In the genomic region with DNA sequence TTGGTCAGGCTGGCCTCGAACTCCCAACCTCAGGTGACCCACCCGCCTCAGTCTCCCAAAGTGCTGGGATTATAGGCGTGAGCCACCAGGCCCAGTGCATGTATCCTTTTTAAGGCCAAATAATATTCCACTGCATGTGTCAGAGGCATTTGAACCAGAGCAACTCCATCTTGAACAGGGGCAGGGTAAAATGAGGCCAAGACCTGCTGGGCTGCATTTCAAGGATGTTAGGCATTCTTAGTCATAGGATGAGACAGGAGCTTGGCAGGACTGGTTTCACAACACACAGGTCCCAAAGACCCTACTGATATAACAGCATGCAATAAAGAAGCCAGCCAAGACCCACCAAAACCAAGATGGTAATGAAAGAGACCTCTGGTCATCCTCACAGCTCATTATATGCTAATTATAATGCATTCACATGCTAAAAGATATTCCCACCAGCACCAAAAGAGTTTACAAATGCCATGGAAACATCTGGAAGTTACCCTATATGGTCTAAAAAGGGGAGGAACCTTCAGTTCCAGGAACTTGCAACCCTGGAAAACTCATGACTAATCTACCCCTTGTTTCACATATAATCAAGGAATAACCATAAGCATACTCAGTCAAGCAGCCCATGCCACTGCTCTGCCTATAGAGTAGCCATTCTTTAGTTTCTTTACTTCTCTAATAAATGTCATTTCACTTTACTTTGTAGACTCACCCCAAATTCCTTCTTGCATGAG, we compare ENCODE assay signal across 20 cellular contexts.
DNase-seq lines count a peak whose midpoint lies in the region; ATAC-seq and TF ChIP-seq lines count a peak whose summit lies in the region.
"Had no signal": no experiment of that assay in that cellular context is flagged by ENCODE, and none has a peak within 500 bp of the region (broad histone marks: within the 10 kb centered on the region; RNA-seq: fewer than 3 reads in every experiment).

No MANE protein-coding gene starts in this region.

- 93% methylated on average over 3 of the region's 3 CpGs for WGBS in mesenchymal stem cell

- H2BK5ac ChIP-seq in mesenchymal stem cell (ENCODE audit: low read depth, low read length, poor library complexity, severe bottlenecking), result no peak overlapping the region

- no peak overlapping the region for H2BK15ac ChIP-seq in mesenchymal stem cell (ENCODE audit: low read depth, poor library complexity, severe bottlenecking)

- DNase-seq in OCI-LY7 (ENCODE audit: low spot score) (no peak), epithelial cell of prostate (ENCODE audit: low read depth, low spot score) (peak; percentile 81), mesenchymal stem cell (peak; percentile 6), immature natural killer cell (no peak), medulla oblongata (ENCODE audit: extremely low spot score) (no peak)
- no peak for DNase-seq in CD8-positive, alpha-beta memory T cell
- DNase-seq: activated B cell treated with CpG ODN at 0.5 μM for 24 hours; activated naive CD8-positive, alpha-beta T cell treated with anti-CD3 and anti-CD28 coated beads, Interleukin-2, amount 10 ng/mL, durations not matched to agents 7 days and 5 days; caudate nucleus; CD4-positive, alpha-beta memory T cell; DMS79 treated with DMSO at 0.1 percent for 48 hours; GOT3; KG1; NCI-H2107; NCI-H526; nephron progenitor cell; thyroid gland had no signal

- H3K27ac Mint-ChIP-seq in immature natural killer cell, result no peak overlapping the region
- H3K27ac Mint-ChIP-seq in CD8-positive, alpha-beta memory T cell, result no peak overlapping the region
- H3K27ac Mint-ChIP-seq: activated B cell treated with CpG ODN at 0.5 μM for 24 hours; activated naive CD8-positive, alpha-beta T cell treated with anti-CD3 and anti-CD28 coated beads, Interleukin-2, amount 10 ng/mL, durations not matched to agents 7 days and 5 days; CD4-positive, alpha-beta memory T cell; mesothelial cell of epicardium; nephron progenitor cell had no signal

- no TSS peak for BruUV-seq in OCI-LY7 (replicated peaks; lab: Mats Ljungman, UMichigan)

- no peak overlapping the region for H3K14ac ChIP-seq in mesenchymal stem cell (ENCODE audit: low read length in 2 of 2)

- no peak overlapping the region for H3K18ac ChIP-seq in mesenchymal stem cell (ENCODE audit: low read depth in 1 of 2, low read length in 2 of 2)

- peaks cover 11% of the 10 kb centered on the region for H3F3A ChIP-seq in DOHH2 (ENCODE audit: control insufficient read depth, insufficient read depth)

- H4K8ac ChIP-seq in mesenchymal stem cell (ENCODE audit: low read length), result no peak overlapping the region

- H3K9me3 ChIP-seq in DOHH2 (ENCODE audit: control insufficient read depth, insufficient read depth, low read length) (no peaks in the 10 kb centered on the region), OCI-LY7 (ENCODE audit: low read length) (no peaks in the 10 kb centered on the region; the same call in 1 of the 2 replicates), mesenchymal stem cell (ENCODE audit: control insufficient read depth, low read length) (peaks cover 4% of the 10 kb centered on the region)
- no peaks in the 10 kb centered on the region for H3K9me3 ChIP-seq in CD8-positive, alpha-beta memory T cell (ENCODE audit: low read length)
- H3K9me3 ChIP-seq: thyroid gland had no signal

- H3K79me1 ChIP-seq in mesenchymal stem cell (replicated peaks; ENCODE audit: low read length, poor library complexity, severe bottlenecking), result no peaks in the 10 kb centered on the region

- H4K91ac ChIP-seq in mesenchymal stem cell (ENCODE audit: low read length), result no peak overlapping the region

- H3K4me1 ChIP-seq in DOHH2 (ENCODE audit: control insufficient read depth, low read length) (peaks cover 67% of the 10 kb centered on the region), OCI-LY7 (ENCODE audit: insufficient read depth, low read length, poor library complexity, severe bottlenecking) (peaks cover 43% of the 10 kb centered on the region), mesenchymal stem cell (ENCODE audit: control insufficient read depth, insufficient read depth, low read depth, low read length) (peaks cover 1% of the 10 kb centered on the region)
- H3K4me1 ChIP-seq in CD8-positive, alpha-beta memory T cell (ENCODE audit: insufficient read depth, low read length), result no peaks in the 10 kb centered on the region
- H3K4me1 ChIP-seq: thyroid gland had no signal

- POLR2A ChIA-PET in OCI-LY7 (lab: Charles Lee), result no interaction called here
- POLR2A ChIA-PET in CD8-positive, alpha-beta memory T cell (lab: Charles Lee), result no interaction called here

- CTCF ChIA-PET in OCI-LY7 (lab: Charles Lee; ENCODE audit: unreplicated experiment), result no interaction called here
- CTCF ChIA-PET in CD8-positive, alpha-beta memory T cell (lab: Charles Lee), result no interaction called here

- H2BK120ac ChIP-seq in mesenchymal stem cell (ENCODE audit: low read depth, low read length), result no peak overlapping the region

- peaks cover 3 to 4% (median 4%) of the 10 kb centered on the region in 3 donors for H3K36me3 Mint-ChIP-seq in immature natural killer cell
- peaks cover 0 to 25% (median 2%) of the 10 kb centered on the region in 3 donors for H3K36me3 Mint-ChIP-seq in CD8-positive, alpha-beta memory T cell

- no peaks in the 10 kb centered on the region for H3K9me2 ChIP-seq in DOHH2 (replicated peaks; ENCODE audit: control insufficient read depth, low read length)
- no peaks in the 10 kb centered on the region for H3K9me2 ChIP-seq in OCI-LY7 (ENCODE audit: insufficient read depth, low read length)

- TF ChIP-seq CTCF in DOHH2 (IDR thresholded peaks at IDR 0.05; ENCODE audit: low read depth, low read length, poor library complexity, severe bottlenecking) (no peak), OCI-LY7 (conservative IDR thresholded peaks at IDR 0.05; ENCODE audit: low read length) (no peak)

- no peak overlapping the region for H2AK5ac ChIP-seq in mesenchymal stem cell (ENCODE audit: low read length, severe bottlenecking)

- no peaks in the 10 kb centered on the region for H3K4me1 Mint-ChIP-seq in immature natural killer cell
- H3K4me1 Mint-ChIP-seq in CD8-positive, alpha-beta memory T cell, result no peaks in the 10 kb centered on the region
- H3K4me1 Mint-ChIP-seq: CD4-positive, alpha-beta memory T cell; mesothelial cell of epicardium; nephron progenitor cell had no signal

- H3K27me3 ChIP-seq in DOHH2 (ENCODE audit: control insufficient read depth, low read length) (no peaks in the 10 kb centered on the region), mesenchymal stem cell (ENCODE audit: control insufficient read depth in 1 of 2, insufficient read depth in 1 of 2, low read length in 2 of 2) (no peaks in the 10 kb centered on the region)
- H3K27me3 ChIP-seq in CD8-positive, alpha-beta memory T cell (ENCODE audit: insufficient read depth, low read length, poor library complexity, severe bottlenecking), result no peaks in the 10 kb centered on the region
- H3K27me3 ChIP-seq: thyroid gland had no signal

- H4K20me1 ChIP-seq in DOHH2 (ENCODE audit: control insufficient read depth, insufficient read depth, low read depth, low read length) (no peaks in the 10 kb centered on the region), OCI-LY7 (ENCODE audit: insufficient read depth, low read length) (no peaks in the 10 kb centered on the region)

- H2AFZ ChIP-seq in OCI-LY7 (ENCODE audit: low read length) (no peak overlapping the region), mesenchymal stem cell (ENCODE audit: low read depth, low read length) (no peak overlapping the region)

- intact Hi-C loops in OCI-LY7 (cut with micrococcal nuclease; ENCODE audit: unreplicated experiment), result no loop called here

- peaks cover 13% of the 10 kb centered on the region for H3K36me3 ChIP-seq in DOHH2 (ENCODE audit: control insufficient read depth, low read length)
- peaks cover 4% of the 10 kb centered on the region; the same call in 1 of the 2 replicates for H3K36me3 ChIP-seq in OCI-LY7 (ENCODE audit: insufficient read depth, low read length)
- peaks cover 0 to 4% of the 10 kb centered on the region in 2 experiments for H3K36me3 ChIP-seq in mesenchymal stem cell (ENCODE audit: control insufficient read depth in 1 of 2, insufficient read depth in 2 of 2, low read depth in 1 of 2, low read length in 2 of 2)
- H3K36me3 ChIP-seq in CD8-positive, alpha-beta memory T cell (ENCODE audit: insufficient read depth, low read length), result no peaks in the 10 kb centered on the region
- H3K36me3 ChIP-seq: thyroid gland had no signal

- H3K27me3 Mint-ChIP-seq in immature natural killer cell (ENCODE audit: low read depth in 3 of 3), result no peaks in the 10 kb centered on the region
- no peaks in the 10 kb centered on the region for H3K27me3 Mint-ChIP-seq in CD8-positive, alpha-beta memory T cell
- H3K27me3 Mint-ChIP-seq: activated B cell treated with CpG ODN at 0.5 μM for 24 hours; activated naive CD8-positive, alpha-beta T cell treated with anti-CD3 and anti-CD28 coated beads, Interleukin-2, amount 10 ng/mL, durations not matched to agents 7 days and 5 days; CD4-positive, alpha-beta memory T cell had no signal

- no peak overlapping the region for H3K9ac ChIP-seq in mesenchymal stem cell (ENCODE audit: low read length)

- H3K9me3 Mint-ChIP-seq in immature natural killer cell, result peaks cover 0 to 3% (median under 1%) of the 10 kb centered on the region in 6 donors
- H3K9me3 Mint-ChIP-seq in CD8-positive, alpha-beta memory T cell, result peaks cover 0 to 2% (median 0%) of the 10 kb centered on the region in 5 donors

- no peak overlapping the region for H2BK12ac ChIP-seq in mesenchymal stem cell (ENCODE audit: low read length in 2 of 2)

- no peak overlapping the region for H3K4ac ChIP-seq in mesenchymal stem cell (ENCODE audit: low read depth in 1 of 2, low read length in 2 of 2)

- H3K4me3 ChIP-seq in DOHH2 (ENCODE audit: low read length) (peak overlapping the region; percentile 59; the same call in 1 of the 2 replicates), OCI-LY7 (ENCODE audit: low read depth, low read length, poor library complexity, severe bottlenecking) (no peak overlapping the region), mesenchymal stem cell (ENCODE audit: insufficient read depth in 1 of 2, low read depth in 1 of 2, low read length in 2 of 2) (no peak overlapping the region)
- no peak overlapping the region for H3K4me3 ChIP-seq in CD8-positive, alpha-beta memory T cell (ENCODE audit: low read length)
- H3K4me3 ChIP-seq: thyroid gland had no signal

- no peaks in the 10 kb centered on the region for H3K79me2 ChIP-seq in DOHH2 (ENCODE audit: control insufficient read depth, low read length)
- no peaks in the 10 kb centered on the region for H3K79me2 ChIP-seq in OCI-LY7 (ENCODE audit: insufficient read depth, low read depth, low read length)

- ATAC-seq in GM21723 (IDR thresholded peaks at IDR 0.05; ENCODE audit: unreplicated experiment), result no peak

- peak overlapping the region; percentile 74 for H3K4me2 ChIP-seq in DOHH2 (ENCODE audit: low read length)
- no peak overlapping the region for H3K4me2 ChIP-seq in OCI-LY7 (ENCODE audit: low read length)
- H3K4me2 ChIP-seq in mesenchymal stem cell (ENCODE audit: low read length, poor library complexity, severe bottlenecking), result no peak overlapping the region

- H3K27ac ChIP-seq in DOHH2 (ENCODE audit: low read depth, low read length), result peak overlapping the region; percentile 99
- peak overlapping the region; percentile 96 for H3K27ac ChIP-seq in OCI-LY7 (ENCODE audit: low read depth, low read length, poor library complexity, severe bottlenecking)
- peak overlapping the region; percentile 96 for H3K27ac ChIP-seq in epithelial cell of prostate
- no peak overlapping the region for H3K27ac ChIP-seq in mesenchymal stem cell (ENCODE audit: low read length, poor library complexity, severe bottlenecking)
- no peak overlapping the region for H3K27ac ChIP-seq in CD8-positive, alpha-beta memory T cell (ENCODE audit: low read depth, low read length)
- H3K27ac ChIP-seq: thyroid gland had no signal

- no peak overlapping the region for H3K23ac ChIP-seq in mesenchymal stem cell (ENCODE audit: low read length in 2 of 2)

- H3K4me3 Mint-ChIP-seq in immature natural killer cell, result no peak overlapping the region
- H3K4me3 Mint-ChIP-seq in CD8-positive, alpha-beta memory T cell, result no peak overlapping the region
- H3K4me3 Mint-ChIP-seq: activated B cell treated with CpG ODN at 0.5 μM for 24 hours; activated naive CD8-positive, alpha-beta T cell treated with anti-CD3 and anti-CD28 coated beads, Interleukin-2, amount 10 ng/mL, durations not matched to agents 7 days and 5 days; CD4-positive, alpha-beta memory T cell; mesothelial cell of epicardium; nephron progenitor cell had no signal

Comparison
In these comparisons a context has a peak if more than half of its experiments do, and no peak if none do; other contexts are left out.
1. H3K27ac ChIP-seq: peak in DOHH2 (single experiment), OCI-LY7 (single experiment) and epithelial cell of prostate (single experiment); none in mesenchymal stem cell (single experiment) and CD8-positive, alpha-beta memory T cell (single experiment).
2. DNase-seq: peak in epithelial cell of prostate (single experiment) and mesenchymal stem cell (single experiment); none in OCI-LY7 (single experiment), immature natural killer cell (0 of 3), CD8-positive, alpha-beta memory T cell (0 of 5) and medulla oblongata (single experiment).